In the genomic region with DNA sequence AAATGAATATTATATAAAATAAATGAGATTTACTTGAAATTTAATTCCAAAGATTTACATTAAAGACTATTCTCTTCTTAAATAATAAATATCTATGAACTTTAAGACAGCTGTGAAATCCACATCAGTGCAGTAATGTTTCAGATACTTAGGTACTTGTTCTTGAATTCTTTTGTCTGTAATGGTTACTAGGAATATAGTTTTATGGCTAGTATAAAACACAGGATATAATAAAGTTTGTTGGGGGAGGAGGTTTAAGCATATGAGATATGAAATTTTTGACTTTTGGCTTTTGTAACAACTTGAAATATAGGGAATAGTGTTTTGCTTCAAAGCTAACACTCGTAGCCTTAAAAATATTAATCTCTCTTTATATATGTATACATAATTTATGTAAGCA, we compare ENCODE assay signal across 20 cellular contexts.
"Had no signal": no experiment of that assay in that cellular context is flagged by ENCODE, and none has a peak within 500 bp of the region (broad histone marks: within the 10 kb centered on the region; RNA-seq: fewer than 3 reads in every experiment).

No MANE protein-coding gene starts in this region.

- ATAC-seq: foreskin keratinocyte, gastroesophageal sphincter, heart left ventricle, left lung, left ventricle myocardium superior, lower lobe of right lung had no signal

- H3K4me3 Mint-ChIP-seq: dendritic cell treated with granulocyte-macrophage colony-stimulating factor and Interleukin-4, amounts not matched to agents 40 ng/mL and 50 ng/mL, for 4 days; immature natural killer cell; mesothelial cell of epicardium had no signal

- DNase-seq: cerebellar nuclear complex; effector memory CD4-positive, alpha-beta T cell; foreskin keratinocyte; heart left ventricle; hypothalamus; immature natural killer cell; islet precursor cell; kidney; kidney glomerular epithelial cell; left lung; left ventricle myocardium superior; lower lobe of right lung; mesenchymal stem cell had no signal

- H3K36me3 ChIP-seq: lower lobe of right lung had no signal

- FAIRE-seq: endothelial cell of umbilical vein, kidney had no signal

- H3K9me3 Mint-ChIP-seq: immature natural killer cell had no signal

- H3K9me3 ChIP-seq: esophagus muscularis mucosa, gastroesophageal sphincter, heart left ventricle, left lung, lower lobe of right lung had no signal

- H3K4me3 ChIP-seq: coronary artery, esophagus muscularis mucosa, gastroesophageal sphincter, heart left ventricle, hepatocyte, left lung, lower lobe of right lung had no signal

- H3K27ac ChIP-seq: coronary artery, esophagus muscularis mucosa, foreskin keratinocyte, gastroesophageal sphincter, heart left ventricle, hepatocyte, left lung, lower lobe of right lung had no signal

- H3K27ac Mint-ChIP-seq: dendritic cell treated with granulocyte-macrophage colony-stimulating factor and Interleukin-4, amounts not matched to agents 40 ng/mL and 50 ng/mL, for 4 days; immature natural killer cell had no signal

- H3K27me3 Mint-ChIP-seq: dendritic cell treated with granulocyte-macrophage colony-stimulating factor and Interleukin-4, amounts not matched to agents 40 ng/mL and 50 ng/mL, for 4 days had no signal
